Comparison of ENCODE assay signal across 1 cellular context in the genomic region with DNA sequence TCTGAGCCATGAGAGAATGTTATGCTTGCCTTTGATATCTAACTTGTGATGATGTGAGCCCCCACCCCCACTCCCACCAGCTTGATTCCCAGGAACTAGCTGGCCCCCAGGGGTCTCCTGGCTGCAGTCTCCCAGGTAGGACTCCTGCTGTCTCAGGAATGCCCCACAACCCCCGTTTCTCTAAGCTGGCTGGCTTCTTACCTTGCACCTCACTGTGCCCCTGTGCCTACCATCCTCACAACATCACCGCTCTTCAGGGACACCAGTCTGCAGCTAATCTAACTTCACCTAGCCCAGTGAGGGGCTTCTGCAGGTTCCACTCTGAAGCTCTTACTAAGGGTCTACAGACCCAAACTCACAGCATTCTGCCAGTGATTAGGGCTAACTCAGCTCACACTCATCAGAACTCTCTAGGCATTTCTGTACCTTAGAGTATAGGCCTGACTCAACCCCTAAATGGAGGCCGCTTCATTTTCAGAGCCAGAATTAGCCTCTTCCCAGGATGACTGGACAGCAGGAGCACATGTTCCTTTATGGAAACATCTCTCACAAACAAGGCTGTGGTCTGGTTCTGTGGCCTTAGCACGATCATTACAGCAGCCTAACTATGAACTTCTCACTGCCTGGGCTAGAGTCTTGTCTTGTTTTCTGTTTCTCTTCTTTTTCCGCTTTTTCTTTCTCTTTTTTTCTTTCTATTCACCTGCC.
TF ChIP-seq lines count a peak whose summit lies in the region.

No MANE protein-coding gene starts in this region.

TF ChIP-seq in IMR-90, 13 proteins besides CTCF, POLR2A, EP300 and RAD21:
- TF ChIP-seq MAZ (IDR thresholded peaks at IDR 0.05; ENCODE audit: borderline replicate concordance, low read depth, low read length) (no peak), RFX5 (IDR thresholded peaks at IDR 0.05; ENCODE audit: low read depth, low read length) (no peak), CHD1 (IDR thresholded peaks at IDR 0.05; ENCODE audit: low read depth, low read length) (no peak), NFE2L2 (IDR thresholded peaks at IDR 0.05; ENCODE audit: low read depth, low read length) (no peak), FOS (IDR thresholded peaks at IDR 0.05; ENCODE audit: low read depth, low read length) (no peak), SMC3 (IDR thresholded peaks at IDR 0.05; ENCODE audit: low read depth, low read length) (no peak), MXI1 (IDR thresholded peaks at IDR 0.05; ENCODE audit: borderline replicate concordance, low read depth, low read length) (no peak), RCOR1 (IDR thresholded peaks at IDR 0.05; ENCODE audit: insufficient replicate concordance, low read length) (no peak), BHLHE40 (IDR thresholded peaks at IDR 0.05; ENCODE audit: low read depth, low read length) (no peak), CEBPB (IDR thresholded peaks at IDR 0.05; ENCODE audit: low read depth, low read length) (no peak), MAFK (IDR thresholded peaks at IDR 0.05; ENCODE audit: low read depth, low read length) (no peak)
- TF ChIP-seq, protein P1, sequence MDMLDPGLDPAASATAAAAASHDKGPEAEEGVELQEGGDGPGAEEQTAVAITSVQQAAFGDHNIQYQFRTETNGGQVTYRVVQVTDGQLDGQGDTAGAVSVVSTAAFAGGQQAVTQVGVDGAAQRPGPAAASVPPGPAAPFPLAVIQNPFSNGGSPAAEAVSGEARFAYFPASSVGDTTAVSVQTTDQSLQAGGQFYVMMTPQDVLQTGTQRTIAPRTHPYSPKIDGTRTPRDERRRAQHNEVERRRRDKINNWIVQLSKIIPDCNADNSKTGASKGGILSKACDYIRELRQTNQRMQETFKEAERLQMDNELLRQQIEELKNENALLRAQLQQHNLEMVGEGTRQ (IDR thresholded peaks at IDR 0.05; ENCODE audit: low read depth, low read length): no peak
- TF ChIP-seq, protein P2, sequence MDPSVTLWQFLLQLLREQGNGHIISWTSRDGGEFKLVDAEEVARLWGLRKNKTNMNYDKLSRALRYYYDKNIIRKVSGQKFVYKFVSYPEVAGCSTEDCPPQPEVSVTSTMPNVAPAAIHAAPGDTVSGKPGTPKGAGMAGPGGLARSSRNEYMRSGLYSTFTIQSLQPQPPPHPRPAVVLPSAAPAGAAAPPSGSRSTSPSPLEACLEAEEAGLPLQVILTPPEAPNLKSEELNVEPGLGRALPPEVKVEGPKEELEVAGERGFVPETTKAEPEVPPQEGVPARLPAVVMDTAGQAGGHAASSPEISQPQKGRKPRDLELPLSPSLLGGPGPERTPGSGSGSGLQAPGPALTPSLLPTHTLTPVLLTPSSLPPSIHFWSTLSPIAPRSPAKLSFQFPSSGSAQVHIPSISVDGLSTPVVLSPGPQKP (IDR thresholded peaks at IDR 0.05; ENCODE audit: borderline replicate concordance, low read depth, low read length): no peak
TF ChIP-seq in IMR-90: peak in this region for 0.
